In the genomic region with DNA sequence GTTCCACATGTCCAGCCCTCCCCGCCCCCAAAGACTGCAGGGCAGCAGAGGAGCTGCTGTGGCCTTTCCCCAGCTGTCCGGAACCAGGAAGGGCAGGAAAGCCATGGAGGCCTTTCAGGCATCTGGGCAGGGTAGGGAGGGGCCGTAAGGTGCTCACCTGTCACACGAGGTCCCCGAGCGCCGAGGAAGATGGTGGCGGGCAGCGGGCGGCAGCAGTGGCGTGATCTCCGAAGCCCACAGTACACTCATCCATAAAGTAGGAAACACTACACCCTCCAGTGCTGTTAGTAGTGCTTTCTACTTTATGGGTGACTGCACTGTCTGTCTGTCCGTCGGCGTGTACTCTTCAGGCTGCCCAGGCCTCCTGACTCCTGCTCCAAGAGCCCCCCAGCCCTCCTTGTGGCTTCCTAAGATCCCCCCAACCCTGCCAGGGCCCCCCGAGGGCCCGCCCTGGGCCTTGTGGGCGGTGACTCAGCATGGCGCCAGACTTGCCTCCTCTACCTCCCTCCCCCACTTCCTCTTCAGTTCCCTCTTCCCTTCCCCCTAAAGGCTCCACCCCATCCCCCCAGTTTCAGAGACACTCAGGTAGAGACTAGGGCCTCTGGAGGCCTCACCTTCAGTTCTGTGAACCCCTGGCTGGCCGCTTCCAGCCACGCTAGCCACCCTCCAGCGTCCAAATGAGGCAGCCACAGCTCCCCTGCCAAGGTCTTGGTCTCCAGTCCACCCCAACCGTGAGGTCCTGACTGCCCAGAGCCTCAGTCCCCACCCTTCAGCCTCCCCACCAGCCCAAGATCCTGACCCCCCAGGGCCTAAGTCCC, we compare ENCODE assay signal across 9 cellular contexts. TPM values are rescaled to one million over a fixed set of nuclear protein-coding genes. Genes with fewer than 3 reads are reported as not detected.
DNase-seq lines count a peak whose midpoint lies in the region; ATAC-seq and TF ChIP-seq lines count a peak whose summit lies in the region.
"Had no signal": no experiment of that assay in that cellular context is flagged by ENCODE, and none has a peak within 500 bp of the region (broad histone marks: within the 10 kb centered on the region; RNA-seq: fewer than 3 reads in every experiment).

No MANE protein-coding gene starts in this region.

- H3K4me1 Mint-ChIP-seq in GM23338, result peaks cover 55% of the 10 kb centered on the region

- H3K36me3 Mint-ChIP-seq in GM23338 (ENCODE audit: low read depth), result no peaks in the 10 kb centered on the region

- no peak for ATAC-seq in GM23338
- ATAC-seq in activated CD4-positive, CD25-positive, alpha-beta regulatory T cell treated with anti-CD3 and anti-CD28 coated beads, Interleukin-2, amount 50 U/mL, for 24 hours, result peak; percentile 6
- ATAC-seq in HG03159 (IDR thresholded peaks at IDR 0.05; ENCODE audit: unreplicated experiment), result no peak
- ATAC-seq: HCT116 had no signal

- H3K27ac ChIP-seq in GM23338 (ENCODE audit: low read depth), result no peak overlapping the region
- peak overlapping the region; percentile 6 for H3K27ac ChIP-seq in rectal smooth muscle tissue (ENCODE audit: low read depth, low read length)

- H3K4me3 Mint-ChIP-seq in GM23338, result peak overlapping the region; percentile 30; the same call in 1 of the 3 replicates

- no peak for TF ChIP-seq CTCF in GM23338 (conservative IDR thresholded peaks at IDR 0.05; ENCODE audit: low read depth in 2 of 2)

- H3K36me3 ChIP-seq in GM23338 (ENCODE audit: insufficient read depth) (no peaks in the 10 kb centered on the region), rectal smooth muscle tissue (ENCODE audit: control insufficient read depth, insufficient read depth, low read length) (no peaks in the 10 kb centered on the region)

- 0 out of 2 replicates have a peak, but pooled peaks cover 8% of the 10 kb centered on the region for H3K9me2 ChIP-seq in GM23338 (ENCODE audit: insufficient read depth)

- H3K9me3 Mint-ChIP-seq in GM23338, result no peaks in the 10 kb centered on the region

- H3K27me3 ChIP-seq in GM23338 (ENCODE audit: insufficient read depth) (no peaks in the 10 kb centered on the region), rectal smooth muscle tissue (ENCODE audit: control insufficient read depth, insufficient read depth, low read length) (no peaks in the 10 kb centered on the region)

- peak overlapping the region; percentile 60 for H3K4me2 ChIP-seq in GM23338

- peak overlapping the region; percentile 47 for H2AFZ ChIP-seq in GM23338

- H4K20me1 ChIP-seq in GM23338 (replicated peaks; ENCODE audit: insufficient read depth), result no peaks in the 10 kb centered on the region

- H3K9ac ChIP-seq in rectal smooth muscle tissue (ENCODE audit: low read length), result peak overlapping the region; percentile 77

- peak overlapping the region; percentile 92 for H3K27ac Mint-ChIP-seq in GM23338

- H3F3A ChIP-seq in GM23338 (replicated peaks; ENCODE audit: low read depth), result peaks cover 3% of the 10 kb centered on the region; the same call in 1 of the 2 replicates

- peaks cover 29% of the 10 kb centered on the region for H3K27me3 Mint-ChIP-seq in GM23338 (ENCODE audit: insufficient read depth, low read depth, poor library complexity)

- H3K79me2 ChIP-seq in GM23338 (replicated peaks; ENCODE audit: insufficient read depth), result no peaks in the 10 kb centered on the region

- H3K4me1 ChIP-seq in GM23338 (ENCODE audit: insufficient read depth) (peaks cover 29% of the 10 kb centered on the region), rectal smooth muscle tissue (ENCODE audit: control insufficient read depth, insufficient read depth, low read length) (no peaks in the 10 kb centered on the region)

- peak; percentile 47 for DNase-seq in GM23338 (ENCODE audit: low spot score)
- peak; percentile 68 for DNase-seq in effector CD4-positive, alpha-beta T cell
- no peak for DNase-seq in SHP77 treated with DMSO at 0.1 percent for 48 hours (lab: John Stamatoyannopoulos, UW)
- DNase-seq in NCI-H526 (lab: John Stamatoyannopoulos, UW), result no peak
- no peak for DNase-seq in NCI-H187 treated with DMSO at 0.1 percent for 48 hours (lab: John Stamatoyannopoulos, UW)

- H3K4me3 ChIP-seq in GM23338, result peak overlapping the region; percentile 36; the same call in 1 of the 2 replicates
- peak overlapping the region; percentile 70 for H3K4me3 ChIP-seq in rectal smooth muscle tissue (ENCODE audit: low read length)

TF ChIP-seq in GM23338, 12 proteins besides CTCF, POLR2A, EP300 and RAD21:
- TF ChIP-seq ZNF114 (CRISPR knock-in tag; IDR thresholded peaks at IDR 0.05), result no peak
- no peak for TF ChIP-seq EZH2phosphoT487 (IDR thresholded peaks at IDR 0.05; ENCODE audit: unreplicated experiment)
- TF ChIP-seq EZH2 (IDR thresholded peaks at IDR 0.05; ENCODE audit: low read depth, unreplicated experiment), result no peak
- TF ChIP-seq POLR2AphosphoS5 (IDR thresholded peaks at IDR 0.05; ENCODE audit: low read depth), result peak; percentile 24; the same call in 1 of the 2 replicates
- TF ChIP-seq CREB1 (CRISPR knock-in tag; IDR thresholded peaks at IDR 0.05; ENCODE audit: low read depth), result no peak

RNA-seq across cellular contexts. Expression of gene TSPOAP1, which starts 2.6 kb away (rescaled TPM):
- 11.8 and 12.9 TPM in 2 replicates for total RNA-seq in GM23338 (2014; rRNA removed; shearing (Covaris generic))
- polyA plus RNA-seq in GM23338 (2016; fragmentation: Nextera tagmentation; extraction: Ambion mirVana), result 6.3 and 7.3 TPM in 2 replicates

RNA-seq across cellular contexts. Expression of gene SUPT4H1, which starts 20.8 kb away (rescaled TPM):
- 82.2 and 87.0 TPM in 2 replicates for total RNA-seq in GM23338 (2014; rRNA removed; shearing (Covaris generic))
- polyA plus RNA-seq in GM23338 (2016; fragmentation: Nextera tagmentation; extraction: Ambion mirVana), result 73.9 and 83.7 TPM in 2 replicates

RNA-seq across cellular contexts. Expression of gene MPO, which starts 50.5 kb away (rescaled TPM):
- total RNA-seq in GM23338 (2014; rRNA removed; shearing (Covaris generic)), result 0.12 TPM in 1 of 2 replicates, not detected in the other
- polyA plus RNA-seq in GM23338 (2016; fragmentation: Nextera tagmentation; extraction: Ambion mirVana), result 0.08 TPM in 1 of 2 replicates, not detected in the other

Comparison
In these comparisons a context has a peak if more than half of its experiments do, and no peak if none do; other contexts are left out.
1. ATAC-seq: peak in activated CD4-positive, CD25-positive, alpha-beta regulatory T cell treated with anti-CD3 and anti-CD28 coated beads, Interleukin-2, amount 50 U/mL, for 24 hours (2 of 2); none in GM23338 (single experiment) and HG03159 (single experiment).
2. DNase-seq: peak in GM23338 (single experiment) and effector CD4-positive, alpha-beta T cell (single experiment); none in SHP77 treated with DMSO at 0.1 percent for 48 hours (single experiment), NCI-H526 (0 of 2) and NCI-H187 treated with DMSO at 0.1 percent for 48 hours (single experiment).